In the genomic region with DNA sequence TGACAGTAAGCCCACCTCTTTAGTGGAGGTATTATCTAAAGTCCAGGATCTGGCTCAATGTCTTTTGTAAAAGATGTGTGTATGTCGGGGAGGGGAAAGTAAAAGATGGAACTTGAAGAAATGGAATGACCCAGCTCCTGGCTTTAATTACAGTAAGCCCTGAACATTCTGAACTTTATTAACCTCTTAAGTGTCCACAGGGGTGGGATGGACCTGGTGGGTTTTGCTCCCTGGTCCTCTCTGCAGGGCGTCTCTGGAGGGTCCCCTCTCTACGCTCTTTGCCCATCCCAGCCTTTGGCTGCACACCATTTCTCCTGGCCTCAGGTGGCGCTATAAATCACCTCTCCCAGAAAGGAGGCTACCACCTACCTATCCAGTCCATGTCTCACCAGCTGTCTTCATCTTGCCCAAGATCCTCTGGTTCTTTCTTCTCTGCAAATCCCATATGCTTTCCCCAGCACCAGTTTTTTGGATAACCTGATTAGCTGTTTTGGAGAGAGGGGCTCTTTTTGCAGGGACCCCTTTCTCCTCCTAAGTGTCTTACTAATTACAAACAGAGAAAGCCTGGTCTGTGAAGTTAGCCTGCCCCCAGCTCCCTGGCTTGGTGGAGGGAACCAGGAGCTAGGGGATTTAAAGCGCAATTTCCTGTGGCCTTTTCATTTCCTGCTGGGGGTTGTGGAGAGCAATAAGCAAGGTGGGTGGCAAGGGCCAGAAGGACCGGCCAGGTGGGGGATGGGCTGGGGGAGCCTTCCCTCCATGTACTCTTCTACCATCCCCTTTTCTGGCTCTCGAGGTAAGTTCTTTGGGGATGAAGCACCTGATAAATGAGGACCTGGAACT, we compare ENCODE assay signal across 15 cellular contexts. TPM values are rescaled to one million over a fixed set of nuclear protein-coding genes. Genes with fewer than 3 reads are reported as not detected.
A peak's percentile ranks its signal among the peaks of the same experiment; 100 is the strongest.
DNase-seq lines count a peak whose midpoint lies in the region; ATAC-seq, FAIRE-seq and TF ChIP-seq lines count a peak whose summit lies in the region.
"Had no signal": no experiment of that assay in that cellular context is flagged by ENCODE, and none has a peak within 500 bp of the region (broad histone marks: within the 10 kb centered on the region; RNA-seq: fewer than 3 reads in every experiment).

No MANE protein-coding gene starts in this region.

- H3K9me3 ChIP-seq in GM12878 (replicated peaks; ENCODE audit: control insufficient read depth, insufficient read depth, low read length) (no peaks in the 10 kb centered on the region), neural progenitor cell (ENCODE audit: low read depth) (no peaks in the 10 kb centered on the region)
- H3K9me3 ChIP-seq: heart left ventricle, left ventricle myocardium inferior, SJSA1 had no signal

- no peaks in the 10 kb centered on the region for H4K20me1 ChIP-seq in GM12878 (ENCODE audit: control insufficient read depth, insufficient read depth)
- H4K20me1 ChIP-seq in neural progenitor cell (ENCODE audit: low read depth), result no peaks in the 10 kb centered on the region

- H3K4me3 Mint-ChIP-seq in neural progenitor cell, result no peak overlapping the region
- H3K4me3 Mint-ChIP-seq: activated naive CD4-positive, alpha-beta T cell treated with anti-CD3 and anti-CD28 coated beads, Interleukin-2, amount 50 U/mL, for 24 hours had no signal

- RAD21 ChIA-PET in GM12878 (lab: Charles Lee; ENCODE audit: unreplicated experiment), result interaction anchor here (0.6 to 3.7 kb wide), 5 partner anchors 10 to 440 kb away, joined by 3 to 129 read pairs (median 7); a partner anchor contains a TSS

- H3K27me3 Mint-ChIP-seq in neural progenitor cell (ENCODE audit: insufficient read depth, low read depth), result peaks cover 13% of the 10 kb centered on the region

- DNase-seq in KBM-7 (peak; percentile 64), GM12878 (ENCODE audit: low read depth, low spot score) (no peak), neural progenitor cell (ENCODE audit: low spot score) (no peak)
- DNase-seq: heart left ventricle; KG1; left ventricle myocardium inferior; naive thymus-derived CD4-positive, alpha-beta T cell had no signal

- TF ChIP-seq RAD21 in GM12878 (IDR thresholded peaks at IDR 0.05; ENCODE audit: insufficient read depth, low read depth, low read length), result no peak

- in situ Hi-C loops in KBM-7 (cut with MboI; ENCODE audit: low pct_unique_long_range_greater_than_20kb, low sequenced_read_pairs) (no loop called here), GM12878 (cut with MboI) (no loop called here)

- no peaks in the 10 kb centered on the region for H3K9me3 Mint-ChIP-seq in neural progenitor cell
- H3K9me3 Mint-ChIP-seq: activated naive CD4-positive, alpha-beta T cell treated with anti-CD3 and anti-CD28 coated beads, Interleukin-2, amount 50 U/mL, for 24 hours; stimulated activated naive CD8-positive, alpha-beta T cell treated with anti-CD3 and anti-CD28 coated beads, Interleukin-15, Interleukin-2, amounts not matched to agents 100 ng/mL and 50 ng/mL, for 24 hours had no signal

- H2AFZ ChIP-seq in GM12878 (ENCODE audit: control insufficient read depth, low read depth, low read length), result no peak overlapping the region; the same call in 1 of the 2 replicates
- no peak overlapping the region for H2AFZ ChIP-seq in neural progenitor cell (replicated peaks)

- TF ChIP-seq CTCF in GM12872 (IDR thresholded peaks at IDR 0.05; ENCODE audit: insufficient read depth, low read depth, low read length), result peak; percentile 49; the same call in 2 of the 3 replicates
- TF ChIP-seq CTCF in GM12878 (IDR thresholded peaks at IDR 0.05 in 2 of 3, conservative IDR thresholded peaks at IDR 0.05 in 1 of 3; ENCODE audit: control insufficient read depth in 2 of 3, extremely low read depth in 1 of 3, insufficient read depth in 1 of 3, low read depth in 3 of 3, low read length in 3 of 3), result peak; percentile 25 to 39 (median 39); a peak in 4 of 6 replicates
- TF ChIP-seq CTCF in neural progenitor cell (IDR thresholded peaks at IDR 0.05), result peak; percentile 49

- H3K79me2 ChIP-seq in GM12878 (ENCODE audit: control insufficient read depth, insufficient read depth, low read length) (no peaks in the 10 kb centered on the region), neural progenitor cell (ENCODE audit: low read depth) (no peaks in the 10 kb centered on the region)

- SMC1A ChIA-PET in GM12878 (lab: Charles Lee; ENCODE audit: uncharacterized antibody, unreplicated experiment), result interaction anchor here (0.8 to 4.1 kb wide), 7 partner anchors 10 to 217 kb away, joined by 3 to 156 read pairs (median 16); a partner anchor contains a TSS

- H3K4me2 ChIP-seq in GM12878 (ENCODE audit: control insufficient read depth, insufficient read depth) (peak overlapping the region; percentile 94; the same call in 1 of the 2 replicates), neural progenitor cell (peak overlapping the region; percentile 1)

- no peak for ATAC-seq in GM12878
- no peak for ATAC-seq in GM18502 (IDR thresholded peaks at IDR 0.05; ENCODE audit: poor library complexity, unreplicated experiment)
- ATAC-seq in HG02840 (IDR thresholded peaks at IDR 0.05; ENCODE audit: low FRiP score, unreplicated experiment), result no peak
- no peak for ATAC-seq in HG02678 (IDR thresholded peaks at IDR 0.05; ENCODE audit: unreplicated experiment)
- ATAC-seq: heart left ventricle; naive thymus-derived CD4-positive, alpha-beta T cell had no signal

- H3K27ac ChIP-seq in GM12878 (ENCODE audit: control insufficient read depth, insufficient read depth) (no peak overlapping the region), neural progenitor cell (no peak overlapping the region)
- H3K27ac ChIP-seq: heart left ventricle, left ventricle myocardium inferior, SJSA1 had no signal

- no peaks in the 10 kb centered on the region for H3K36me3 ChIP-seq in GM12878 (ENCODE audit: control insufficient read depth in 2 of 2, insufficient read depth in 2 of 2, low read length in 1 of 2)
- H3K36me3 ChIP-seq in neural progenitor cell, result no peaks in the 10 kb centered on the region
- H3K36me3 ChIP-seq: heart left ventricle, left ventricle myocardium inferior, SJSA1 had no signal

- POLR2A ChIA-PET in GM12878 (lab: Charles Lee), result interaction anchor here (0.6 to 3.3 kb wide), 7 partner anchors 9 to 52 kb away, joined by 3 to 23 read pairs (median 4); no protein-coding TSS in a partner anchor

- TF ChIP-seq EP300 in GM12878 (IDR thresholded peaks at IDR 0.05; ENCODE audit: borderline replicate concordance in 1 of 2, control insufficient read depth in 1 of 2, low read depth in 2 of 2, low read length in 2 of 2), result no peak

- CTCF ChIA-PET in GM12878 (lab: Yijun Ruan, JAX), result interaction anchor here (0.6 to 11.1 kb wide), 18 partner anchors 10 to 461 kb away, joined by 3 to 443 read pairs (median 11); a partner anchor contains a TSS

- H3K27ac Mint-ChIP-seq in neural progenitor cell, result peak overlapping the region; percentile 20
- H3K27ac Mint-ChIP-seq: activated naive CD4-positive, alpha-beta T cell treated with anti-CD3 and anti-CD28 coated beads, Interleukin-2, amount 50 U/mL, for 24 hours; stimulated activated naive CD8-positive, alpha-beta T cell treated with anti-CD3 and anti-CD28 coated beads, Interleukin-15, Interleukin-2, amounts not matched to agents 100 ng/mL and 50 ng/mL, for 24 hours had no signal

- H3K4me1 Mint-ChIP-seq in neural progenitor cell, result peaks cover 36% of the 10 kb centered on the region
- H3K4me1 Mint-ChIP-seq: activated naive CD4-positive, alpha-beta T cell treated with anti-CD3 and anti-CD28 coated beads, Interleukin-2, amount 50 U/mL, for 24 hours had no signal

- intact Hi-C loops in GM12878 (cut with micrococcal nuclease; ENCODE audit: unreplicated experiment), result loop anchor here (10.0 kb wide), 1 partner anchor 449 kb away; no protein-coding TSS in a partner anchor

- no peak for FAIRE-seq in GM12878 (lab: Jason Lieb, UNC)
- FAIRE-seq: TTC549 had no signal

- peak overlapping the region; percentile 54; the same call in 1 of the 2 replicates for H3K4me3 ChIP-seq in GM12878
- H3K4me3 ChIP-seq in neural progenitor cell, result no peak overlapping the region
- H3K4me3 ChIP-seq: heart left ventricle, left ventricle myocardium inferior, SJSA1 had no signal

- peaks cover 29% of the 10 kb centered on the region for H3F3A ChIP-seq in neural progenitor cell (ENCODE audit: low read depth)

- no peak for TF ChIP-seq POLR2A in GM12878 (IDR thresholded peaks at IDR 0.05; ENCODE audit: low read depth, low read length)

- no peaks in the 10 kb centered on the region for H3K36me3 Mint-ChIP-seq in neural progenitor cell
- H3K36me3 Mint-ChIP-seq: activated naive CD4-positive, alpha-beta T cell treated with anti-CD3 and anti-CD28 coated beads, Interleukin-2, amount 50 U/mL, for 24 hours; naive thymus-derived CD4-positive, alpha-beta T cell had no signal

- 45% methylated on average over 7 of the region's 7 CpGs for WGBS in GM12878 (ENCODE audit: insufficient coverage, insufficient replicate concordance, low lambda C conversion rate, missing lambda C conversion rate)

- H3K9ac ChIP-seq in GM12878 (ENCODE audit: control insufficient read depth, insufficient read depth, low read length), result no peak overlapping the region
- H3K9ac ChIP-seq in neural progenitor cell, result no peak overlapping the region

- H3K27me3 ChIP-seq in GM12878 (replicated peaks in 1 of 2; ENCODE audit: control insufficient read depth in 2 of 2, insufficient read depth in 2 of 2, low read length in 1 of 2), result no peaks in the 10 kb centered on the region
- H3K27me3 ChIP-seq in neural progenitor cell, result peaks cover 93% of the 10 kb centered on the region

- H3K4me1 ChIP-seq in GM12878 (ENCODE audit: control insufficient read depth, insufficient read depth, low read length) (peaks cover 61% of the 10 kb centered on the region), neural progenitor cell (peaks cover 65% of the 10 kb centered on the region)

- BruUV-seq in GM12878 (replicated peaks; lab: Mats Ljungman, UMichigan), result no TSS peak

RNA-seq across cellular contexts. Expression of a gene that starts 3.9 kb away (rescaled TPM):
- 2.6 TPM in 1 of 2 replicates, not detected in the other for total RNA-seq in GM12878 (2013; cell fraction: nucleolus; rRNA removed)
- total RNA-seq in GM12878 (2014; rRNA removed) (not detected in 2 replicates), GM12878 (2014; rRNA removed; fragmentation: Illumina TruSeq; extraction: Trizol) (not detected in 2 replicates), GM12878 (2021) (not detected in 2 replicates), neural progenitor cell (ENCODE audit: low replicate concordance) (not detected in 2 replicates)
- polyA plus RNA-seq in GM12878 (2011; ENCODE audit: low read depth), result not detected
- polyA plus RNA-seq in GM12878 (2011; rRNA removed) (0.19 and 0.26 TPM in 2 replicates), GM12878 (2014; fragmentation: Illumina TruSeq; extraction: Trizol) (not detected in 2 replicates), GM12878 (2014; fragmentation: Nextera tagmentation; extraction: Ambion mirVana) (not detected), GM12878 (2014; rRNA removed) (not detected in 2 replicates), GM12878 (2016; fragmentation: Nextera tagmentation; extraction: Ambion mirVana) (not detected)
- polyA plus RNA-seq in GM12878 (2011; cell fraction: cytosol; rRNA removed), result 0.13 and 0.32 TPM in 2 replicates
- polyA plus RNA-seq in GM12878 (2011; cell fraction: nucleus; rRNA removed), result 0.73 and 1.7 TPM in 2 replicates
- polyA plus RNA-seq in GM12878 (2012), result not detected in 2 replicates
- 2.2 and 4.3 TPM in 2 replicates for polyA minus RNA-seq in GM12878 (2011; rRNA and poly(A)+ RNA removed)
- polyA minus RNA-seq in GM12878 (2011; cell fraction: cytosol; rRNA and poly(A)+ RNA removed), result 3.3 TPM in 1 of 2 replicates, not detected in the other
- polyA minus RNA-seq in GM12878 (2011; cell fraction: nucleus; rRNA and poly(A)+ RNA removed), result 2.1 and 3.4 TPM in 2 replicates
- total RNA-seq: naive thymus-derived CD4-positive, alpha-beta T cell; SJSA1 had no signal
- polyA plus RNA-seq: naive thymus-derived CD4-positive, alpha-beta T cell had no signal

RNA-seq across cellular contexts. Expression of a gene that starts 28.4 kb away (rescaled TPM):
- 126 and 133 TPM in 2 replicates for total RNA-seq in GM12878 (2013; cell fraction: nucleolus; rRNA removed)
- total RNA-seq in GM12878 (2014; rRNA removed), result 13.7 and 15.7 TPM in 2 replicates
- 13.4 and 13.7 TPM in 2 replicates for total RNA-seq in GM12878 (2014; rRNA removed; fragmentation: Illumina TruSeq; extraction: Trizol)
- 18.1 and 18.6 TPM in 2 replicates for total RNA-seq in GM12878 (2021)
- 52.7 TPM for polyA plus RNA-seq in GM12878 (2011; ENCODE audit: low read depth)
- 44.6 and 55.9 TPM in 2 replicates for polyA plus RNA-seq in GM12878 (2011; rRNA removed)
- polyA plus RNA-seq in GM12878 (2011; cell fraction: cytosol; rRNA removed), result 43.8 and 59.2 TPM in 2 replicates
- polyA plus RNA-seq in GM12878 (2011; cell fraction: nucleus; rRNA removed), result 117 and 243 TPM in 2 replicates
- 44.7 and 46.0 TPM in 2 replicates for polyA plus RNA-seq in GM12878 (2012)
- polyA plus RNA-seq in GM12878 (2014; fragmentation: Illumina TruSeq; extraction: Trizol), result 24.5 and 27.2 TPM in 2 replicates
- polyA plus RNA-seq in GM12878 (2014; fragmentation: Nextera tagmentation; extraction: Ambion mirVana), result 1 to 10 TPM; 2.8 to 4.4 TPM
- 14.1 and 19.0 TPM in 2 replicates for polyA plus RNA-seq in GM12878 (2014; rRNA removed)
- polyA plus RNA-seq in GM12878 (2016; fragmentation: Nextera tagmentation; extraction: Ambion mirVana), result 10 to 100 TPM; 12.5 to 12.7 TPM
- 40.1 and 42.6 TPM in 2 replicates for polyA minus RNA-seq in GM12878 (2011; rRNA and poly(A)+ RNA removed)
- 9.6 and 10.2 TPM in 2 replicates for polyA minus RNA-seq in GM12878 (2011; cell fraction: cytosol; rRNA and poly(A)+ RNA removed)
- polyA minus RNA-seq in GM12878 (2011; cell fraction: nucleus; rRNA and poly(A)+ RNA removed), result 36.1 and 39.6 TPM in 2 replicates
- 25.3 and 46.0 TPM in 2 replicates for total RNA-seq in neural progenitor cell (ENCODE audit: low replicate concordance)
